ENCODE assay signal across 8 cellular contexts in the genomic region with DNA sequence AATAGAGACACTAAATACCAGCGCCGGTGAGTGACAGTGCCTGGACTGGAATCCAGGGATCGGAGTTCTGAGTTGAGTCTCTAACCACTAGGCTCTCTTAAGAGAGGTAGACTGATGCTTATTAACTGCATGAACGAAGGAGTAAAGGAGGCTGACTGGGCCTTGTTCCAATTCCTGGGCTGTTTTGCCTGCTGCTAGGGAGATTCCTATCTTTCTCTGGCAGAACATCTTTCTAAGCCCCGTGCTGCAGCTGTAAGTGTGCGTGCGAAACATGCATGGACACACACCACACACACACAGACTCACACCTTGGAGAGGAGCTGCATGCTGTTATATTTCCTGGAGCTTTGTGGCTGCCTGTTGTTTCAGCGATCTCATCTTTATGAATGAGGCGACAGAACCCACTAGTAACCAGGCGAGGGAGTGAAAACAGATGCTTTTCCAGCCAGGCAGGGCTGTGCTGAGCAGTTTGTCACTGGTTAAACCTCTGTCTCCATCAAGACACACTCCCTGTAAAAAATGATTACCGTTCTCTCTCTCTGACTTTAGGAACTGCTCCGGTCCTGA.
DNase-seq lines count a peak whose midpoint lies in the region; ATAC-seq and TF ChIP-seq lines count a peak whose summit lies in the region.

No MANE protein-coding gene starts in this region.

- H3K4me3 ChIP-seq in LNCaP clone FGC (ENCODE audit: low read depth, low read length), result no peak overlapping the region

- H3K4me1 Mint-ChIP-seq in activated naive CD4-positive, alpha-beta T cell treated with anti-CD3 and anti-CD28 coated beads for 36 hours (ENCODE audit: low read depth), result peaks cover 70% of the 10 kb centered on the region
- H3K4me1 Mint-ChIP-seq in stimulated activated naive CD8-positive, alpha-beta T cell treated with anti-CD3 and anti-CD28 coated beads, Interleukin-15, Interleukin-2, amounts not matched to agents 100 ng/mL and 50 ng/mL, for 24 hours (ENCODE audit: low read depth), result peaks cover 76% of the 10 kb centered on the region

- H3K4me3 Mint-ChIP-seq in activated naive CD4-positive, alpha-beta T cell treated with anti-CD3 and anti-CD28 coated beads for 36 hours, result peak overlapping the region; percentile 32
- peak overlapping the region; percentile 74 for H3K4me3 Mint-ChIP-seq in stimulated activated naive CD8-positive, alpha-beta T cell treated with anti-CD3 and anti-CD28 coated beads, Interleukin-15, Interleukin-2, amounts not matched to agents 100 ng/mL and 50 ng/mL, for 24 hours

- peak overlapping the region; percentile 91 for H3K27ac Mint-ChIP-seq in activated naive CD4-positive, alpha-beta T cell treated with anti-CD3 and anti-CD28 coated beads for 36 hours
- peak overlapping the region; percentile 99 for H3K27ac Mint-ChIP-seq in stimulated activated naive CD8-positive, alpha-beta T cell treated with anti-CD3 and anti-CD28 coated beads, Interleukin-15, Interleukin-2, amounts not matched to agents 100 ng/mL and 50 ng/mL, for 24 hours

- peak; percentile 34 for ATAC-seq in GM21717 (IDR thresholded peaks at IDR 0.05; ENCODE audit: unreplicated experiment)

- H3K9me3 Mint-ChIP-seq in activated naive CD4-positive, alpha-beta T cell treated with anti-CD3 and anti-CD28 coated beads for 36 hours, result no peaks in the 10 kb centered on the region
- peaks cover 4% of the 10 kb centered on the region for H3K9me3 Mint-ChIP-seq in stimulated activated naive CD8-positive, alpha-beta T cell treated with anti-CD3 and anti-CD28 coated beads, Interleukin-15, Interleukin-2, amounts not matched to agents 100 ng/mL and 50 ng/mL, for 24 hours

- no peak for TF ChIP-seq CTCF in LNCaP clone FGC (IDR thresholded peaks at IDR 0.05; ENCODE audit: control insufficient read depth, extremely low read depth, insufficient read depth)

- CTCF ChIA-PET in activated naive CD4-positive, alpha-beta T cell treated with anti-CD3 and anti-CD28 coated beads for 36 hours (lab: Charles Lee), result interaction anchor here (0.7 to 1.2 kb wide), 3 partner anchors 9 to 112 kb away, joined by 3 to 6 read pairs (median 4); no protein-coding TSS in a partner anchor

- no peaks in the 10 kb centered on the region for H3K27me3 Mint-ChIP-seq in activated naive CD4-positive, alpha-beta T cell treated with anti-CD3 and anti-CD28 coated beads for 36 hours (ENCODE audit: low read depth)
- H3K27me3 Mint-ChIP-seq in stimulated activated naive CD8-positive, alpha-beta T cell treated with anti-CD3 and anti-CD28 coated beads, Interleukin-15, Interleukin-2, amounts not matched to agents 100 ng/mL and 50 ng/mL, for 24 hours, result no peaks in the 10 kb centered on the region

- H3K36me3 Mint-ChIP-seq in activated naive CD4-positive, alpha-beta T cell treated with anti-CD3 and anti-CD28 coated beads for 36 hours (ENCODE audit: low read depth), result no peaks in the 10 kb centered on the region
- no peaks in the 10 kb centered on the region for H3K36me3 Mint-ChIP-seq in stimulated activated naive CD8-positive, alpha-beta T cell treated with anti-CD3 and anti-CD28 coated beads, Interleukin-15, Interleukin-2, amounts not matched to agents 100 ng/mL and 50 ng/mL, for 24 hours (ENCODE audit: low read depth)

- intact Hi-C loops in activated naive CD4-positive, alpha-beta T cell treated with anti-CD3 and anti-CD28 coated beads for 36 hours (cut with micrococcal nuclease), result loop anchor here (1.0 to 5.0 kb wide), 8 partner anchors 44 to 679 kb away; no protein-coding TSS in a partner anchor

- DNase-seq in ELF-1 (ENCODE audit: low read depth, low spot score), result peak; percentile 41
- peak; percentile 46 for DNase-seq in LNCaP clone FGC (ENCODE audit: low read depth)
- peak; percentile 49 for DNase-seq in activated naive CD4-positive, alpha-beta T cell treated with anti-CD3 and anti-CD28 coated beads for 36 hours
- peak; percentile 81 for DNase-seq in islet precursor cell
- DNase-seq in RKO (ENCODE audit: low spot score), result no peak
- no peak for DNase-seq in medulla oblongata (ENCODE audit: extremely low spot score)

Comparison
In these comparisons a context has a peak if more than half of its experiments do, and no peak if none do; other contexts are left out.
1. DNase-seq: peak in ELF-1 (single experiment), LNCaP clone FGC (single experiment), activated naive CD4-positive, alpha-beta T cell treated with anti-CD3 and anti-CD28 coated beads for 36 hours (single experiment) and islet precursor cell (single experiment); none in RKO (single experiment) and medulla oblongata (single experiment).